16 cellular contexts compared by ENCODE assay signal in genomic region chr13:34025746-34026145, GRCh38.
DNase-seq lines count a peak whose midpoint lies in the region; ATAC-seq and TF ChIP-seq lines count a peak whose summit lies in the region.
"Had no signal": no experiment of that assay in that cellular context is flagged by ENCODE, and none has a peak within 500 bp of the region (broad histone marks: within the 10 kb centered on the region; RNA-seq: fewer than 3 reads in every experiment).

No MANE protein-coding gene starts in this region.

- H3K4me3 ChIP-seq in osteoblast (ENCODE audit: insufficient read depth, low read length) = no peak overlapping the region
- no peak overlapping the region for H3K4me3 ChIP-seq in uterus
- H3K4me3 ChIP-seq: BLaER1, sigmoid colon, upper lobe of left lung had no signal

- TF ChIP-seq POLR2A in uterus (IDR thresholded peaks at IDR 0.05) = no peak

- intact Hi-C loops in uterus (cut with DNase I; ENCODE audit: low total_unique reads) = no loop called here

- TF ChIP-seq CTCF in osteoblast (IDR thresholded peaks at IDR 0.05; ENCODE audit: extremely low read depth, low read depth, low read length) (no peak), uterus (IDR thresholded peaks at IDR 0.05) (no peak)

- H2AFZ ChIP-seq in osteoblast (ENCODE audit: low read length) = no peak overlapping the region

- H3K9me3 ChIP-seq in osteoblast (ENCODE audit: low read depth, low read length) (peaks cover 7% of the 10 kb centered on the region), uterus (peaks cover 0 to 4% of the 10 kb centered on the region in 2 donors)

- DNase-seq in EL (peak; percentile 76), RPMI7951 (ENCODE audit: low read depth) (peak; percentile 85), epithelial cell of prostate (ENCODE audit: low read depth, low spot score) (no peak), osteoblast (ENCODE audit: insufficient read length, low spot score, missing footprints) (no peak), NCI-H2196 treated with DMSO at 0.1 percent for 48 hours (lab: John Stamatoyannopoulos, UW; ENCODE audit: unreplicated experiment) (no peak), uterus (no peak), NCI-H1694 treated with DMSO at 0.1 percent for 48 hours (lab: John Stamatoyannopoulos, UW) (no peak)
- DNase-seq: amygdala; KG1; NCI-H510A treated with DMSO at 0.1 percent for 48 hours; nephron progenitor cell; sigmoid colon; stimulated activated CD4-positive, alpha-beta T cell treated with anti-CD3 and anti-CD28 coated beads, Interleukin-4, amount 100 ng/mL, for 24 hours; upper lobe of left lung had no signal

- H3K79me2 ChIP-seq in osteoblast (ENCODE audit: insufficient read depth, low read length) = no peaks in the 10 kb centered on the region

- no peaks in the 10 kb centered on the region for H4K20me1 ChIP-seq in osteoblast (ENCODE audit: insufficient read depth, low read length)
- H4K20me1 ChIP-seq: BLaER1 had no signal

- no peak for ATAC-seq in GM19455 (IDR thresholded peaks at IDR 0.05; ENCODE audit: unreplicated experiment)

- H3K27me3 ChIP-seq in osteoblast (ENCODE audit: insufficient read depth, low read length) = no peaks in the 10 kb centered on the region
- H3K27me3 ChIP-seq in uterus = no peaks in the 10 kb centered on the region
- H3K27me3 ChIP-seq: BLaER1, sigmoid colon, upper lobe of left lung had no signal

- H3K36me3 ChIP-seq in osteoblast (ENCODE audit: insufficient read depth, low read length) = no peaks in the 10 kb centered on the region
- H3K36me3 ChIP-seq in uterus = no peaks in the 10 kb centered on the region
- H3K36me3 ChIP-seq: BLaER1, sigmoid colon, upper lobe of left lung had no signal

- H3K4me2 ChIP-seq in osteoblast (ENCODE audit: insufficient read depth, low read length) = no peak overlapping the region
- H3K4me2 ChIP-seq: BLaER1 had no signal

- peaks cover 8% of the 10 kb centered on the region for H3K4me1 ChIP-seq in osteoblast (ENCODE audit: insufficient read depth, low read length)
- no peaks in the 10 kb centered on the region for H3K4me1 ChIP-seq in uterus
- H3K4me1 ChIP-seq: BLaER1, sigmoid colon, upper lobe of left lung had no signal

- H3K27ac ChIP-seq in epithelial cell of prostate = peak overlapping the region; percentile 57
- H3K27ac ChIP-seq in osteoblast (ENCODE audit: low read depth, low read length) = peak overlapping the region; percentile 40
- no peak overlapping the region for H3K27ac ChIP-seq in uterus
- H3K27ac ChIP-seq: BLaER1, sigmoid colon, upper lobe of left lung had no signal

Comparison
In these comparisons a context has a peak if more than half of its experiments do, and no peak if none do; other contexts are left out.
1. DNase-seq: peak in EL (single experiment) and RPMI7951 (single experiment); none in epithelial cell of prostate (single experiment), osteoblast (single experiment), NCI-H2196 treated with DMSO at 0.1 percent for 48 hours (single experiment), uterus (0 of 2) and NCI-H1694 treated with DMSO at 0.1 percent for 48 hours (single experiment).
2. H3K27ac ChIP-seq: peak in epithelial cell of prostate (single experiment) and osteoblast (single experiment); none in uterus (0 of 2).